ENCODE assay signal across 9 cellular contexts in the genomic region with DNA sequence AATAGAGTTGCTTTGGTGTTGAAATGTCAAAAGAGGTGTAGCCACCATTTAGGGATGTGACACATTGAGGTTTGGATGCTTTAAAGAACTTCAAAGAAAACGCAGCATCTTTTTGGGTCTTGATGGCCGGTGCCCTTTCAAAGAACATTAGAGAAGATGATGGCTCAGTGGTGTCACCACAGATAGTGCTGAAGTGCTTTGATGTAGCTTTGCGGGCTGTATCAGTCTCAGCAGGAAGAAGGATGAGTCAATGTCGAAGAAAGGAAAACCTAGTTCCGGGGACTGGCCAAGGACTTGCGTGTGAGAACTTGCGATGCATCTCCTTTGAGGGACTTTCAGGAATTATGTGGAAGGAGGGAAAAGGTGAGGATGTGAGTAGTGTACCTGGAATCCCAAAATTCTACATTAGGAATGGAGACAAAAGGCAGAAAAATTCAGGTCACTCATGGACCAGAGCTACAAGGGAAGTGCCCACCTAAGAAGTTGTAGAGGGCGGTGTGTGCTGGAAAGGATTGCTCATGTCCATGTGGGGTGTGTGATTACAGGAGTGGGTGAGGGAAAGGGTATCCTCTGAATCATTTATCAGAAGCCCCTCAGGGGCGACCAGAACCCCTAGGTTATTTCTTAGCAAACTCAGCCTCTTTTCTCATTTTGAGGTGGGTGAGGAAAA. TPM values are rescaled to one million over a fixed set of nuclear protein-coding genes. Genes with fewer than 3 reads are reported as not detected.
DNase-seq lines count a peak whose midpoint lies in the region; ATAC-seq and TF ChIP-seq lines count a peak whose summit lies in the region.
"Had no signal": no experiment of that assay in that cellular context is flagged by ENCODE, and none has a peak within 500 bp of the region (broad histone marks: within the 10 kb centered on the region; RNA-seq: fewer than 3 reads in every experiment).

No MANE protein-coding gene starts in this region.

- no peak for TF ChIP-seq CTCF in colonic mucosa (IDR thresholded peaks at IDR 0.05)
- TF ChIP-seq CTCF in PC-9 (conservative IDR thresholded peaks at IDR 0.05), result no peak

- ATAC-seq in GM19023 (IDR thresholded peaks at IDR 0.05; ENCODE audit: unreplicated experiment) (peak; percentile 65), HG03097 (IDR thresholded peaks at IDR 0.05; ENCODE audit: low FRiP score, unreplicated experiment) (peak; percentile 40), esophagus mucosa (peak; percentile 45)

- H4K20me1 ChIP-seq in PC-9 (ENCODE audit: insufficient read depth), result no peaks in the 10 kb centered on the region

- BruUV-seq in PC-9 (replicated peaks; lab: Mats Ljungman, UMichigan), result no TSS peak

- DNase-seq in activated CD4-positive, CD25-positive, alpha-beta regulatory T cell treated with anti-CD3 and anti-CD28 coated beads, Interleukin-2, amount 50 U/mL, for 16 hours (ENCODE audit: low read depth, low spot score), result peak; percentile 41
- no peak for DNase-seq in colonic mucosa
- no peak for DNase-seq in PC-9
- DNase-seq in T1000 (lab: John Stamatoyannopoulos, UW), result no peak
- DNase-seq in NCI-H1048 (lab: John Stamatoyannopoulos, UW), result no peak

- H3K9me3 ChIP-seq in colonic mucosa (no peaks in the 10 kb centered on the region), PC-9 (ENCODE audit: insufficient read depth, low read depth) (no peaks in the 10 kb centered on the region)

- H3K9ac ChIP-seq in colonic mucosa (ENCODE audit: low read depth in 2 of 2, low read length in 2 of 2), result no peak overlapping the region

- no peaks in the 10 kb centered on the region for H3F3A ChIP-seq in PC-9 (ENCODE audit: insufficient read depth, low read depth)

- no peak overlapping the region for H3K4me2 ChIP-seq in PC-9

- H3K27me3 ChIP-seq in colonic mucosa (no peaks in the 10 kb centered on the region), PC-9 (ENCODE audit: insufficient read depth, low read depth) (no peaks in the 10 kb centered on the region; the same call in 1 of the 2 replicates)

- CTCF ChIA-PET in PC-9 (lab: Charles Lee), result no interaction called here

- no peak overlapping the region for H2AFZ ChIP-seq in PC-9

- no peak overlapping the region for H3K4me3 ChIP-seq in colonic mucosa
- H3K4me3 ChIP-seq in PC-9, result no peak overlapping the region

- no peak overlapping the region for H3K27ac ChIP-seq in colonic mucosa
- no peak overlapping the region for H3K27ac ChIP-seq in PC-9

- no peaks in the 10 kb centered on the region for H3K9me2 ChIP-seq in PC-9 (ENCODE audit: insufficient read depth)

- H3K4me1 ChIP-seq in colonic mucosa (no peaks in the 10 kb centered on the region), PC-9 (replicated peaks; ENCODE audit: insufficient read depth) (no peaks in the 10 kb centered on the region)

- H3K79me2 ChIP-seq in PC-9 (ENCODE audit: low read depth), result no peaks in the 10 kb centered on the region

- POLR2A ChIA-PET in PC-9 (lab: Charles Lee; ENCODE audit: unreplicated experiment), result interaction anchor here (0.6 kb wide), 1 partner anchor 334 kb away, joined by 4 read pairs; a partner anchor contains a TSS

- H3K36me3 ChIP-seq in colonic mucosa (no peaks in the 10 kb centered on the region), PC-9 (ENCODE audit: low read depth) (no peaks in the 10 kb centered on the region)

- intact Hi-C loops in colonic mucosa (cut with DNase I), result loop anchor here (10.0 kb wide), 1 partner anchor 189 kb away; no protein-coding TSS in a partner anchor
- intact Hi-C loops in PC-9 (cut with micrococcal nuclease; ENCODE audit: unreplicated experiment), result no loop called here

RNA-seq across cellular contexts. Expression of a gene that starts 39.7 kb away (rescaled TPM):
- total RNA-seq in esophagus mucosa, result 1.2 TPM
- 1 to 10 TPM; 1.1 to 3.0 TPM for total RNA-seq in colonic mucosa
- total RNA-seq in PC-9 (2021), result not detected in 2 replicates
- total RNA-seq: glomerular endothelial cell had no signal
